1 cellular context compared by ENCODE assay signal in the genomic region with DNA sequence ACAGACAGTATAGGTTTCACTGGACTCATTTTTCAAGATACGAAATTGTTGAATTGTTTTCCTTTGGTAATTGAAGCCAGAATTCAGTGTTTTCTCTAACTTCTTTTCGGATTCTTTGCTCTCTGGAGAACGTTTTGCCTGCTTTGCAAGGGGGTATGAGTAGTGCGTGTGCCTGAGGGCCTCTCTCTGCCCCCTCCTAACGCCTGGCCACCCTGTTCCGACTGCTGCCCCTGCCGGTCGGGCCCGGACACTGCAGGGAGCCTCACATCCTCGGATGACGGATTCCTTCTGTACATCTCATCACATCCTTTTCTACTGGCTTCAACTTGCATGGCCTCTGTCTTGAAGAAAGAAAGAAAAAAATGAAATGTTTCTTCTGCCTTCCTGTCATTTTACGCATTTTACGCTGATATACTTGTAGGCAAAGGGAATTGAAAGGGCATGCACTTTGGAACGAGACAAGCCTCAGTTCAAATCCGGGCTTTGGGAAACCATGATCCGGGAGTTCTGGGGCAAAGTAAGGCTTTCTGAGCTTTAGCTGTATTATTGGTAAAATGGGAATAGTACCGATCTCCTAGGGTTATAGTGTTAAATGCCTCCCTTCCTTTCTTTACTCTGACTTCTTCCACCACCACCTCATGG.
TF ChIP-seq lines count a peak whose summit lies in the region.

No MANE protein-coding gene starts in this region.

TF ChIP-seq in K562, 482 proteins besides CTCF, POLR2A, EP300 and RAD21 (continued from another document):
- TF ChIP-seq SMC3 (conservative IDR thresholded peaks at IDR 0.05; ENCODE audit: insufficient read depth, low read depth, low read length) (0 out of 2 replicates have a peak, but pooled peaks have one; percentile 3), SRF (CRISPR knock-in tag; IDR thresholded peaks at IDR 0.05) (no peak), ZC3H11A (IDR thresholded peaks at IDR 0.05; ENCODE audit: low read depth, low read length) (no peak), SNRNP70 (optimal IDR thresholded peaks at IDR 0.05; ENCODE audit: low read depth, low read length) (no peak), RBM17 (IDR thresholded peaks at IDR 0.05; ENCODE audit: borderline replicate concordance, low read depth, low read length) (no peak), ZNF507 (tag; conservative IDR thresholded peaks at IDR 0.05) (no peak), ZNF444 (CRISPR knock-in tag; IDR thresholded peaks at IDR 0.05) (no peak)
- TF ChIP-seq, protein P1, sequence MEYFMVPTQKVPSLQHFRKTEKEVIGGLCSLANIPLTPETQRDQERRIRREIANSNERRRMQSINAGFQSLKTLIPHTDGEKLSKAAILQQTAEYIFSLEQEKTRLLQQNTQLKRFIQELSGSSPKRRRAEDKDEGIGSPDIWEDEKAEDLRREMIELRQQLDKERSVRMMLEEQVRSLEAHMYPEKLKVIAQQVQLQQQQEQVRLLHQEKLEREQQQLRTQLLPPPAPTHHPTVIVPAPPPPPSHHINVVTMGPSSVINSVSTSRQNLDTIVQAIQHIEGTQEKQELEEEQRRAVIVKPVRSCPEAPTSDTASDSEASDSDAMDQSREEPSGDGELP (CRISPR knock-in tag; IDR thresholded peaks at IDR 0.05; ENCODE audit: borderline replicate concordance), result no peak
- TF ChIP-seq, protein P2, sequence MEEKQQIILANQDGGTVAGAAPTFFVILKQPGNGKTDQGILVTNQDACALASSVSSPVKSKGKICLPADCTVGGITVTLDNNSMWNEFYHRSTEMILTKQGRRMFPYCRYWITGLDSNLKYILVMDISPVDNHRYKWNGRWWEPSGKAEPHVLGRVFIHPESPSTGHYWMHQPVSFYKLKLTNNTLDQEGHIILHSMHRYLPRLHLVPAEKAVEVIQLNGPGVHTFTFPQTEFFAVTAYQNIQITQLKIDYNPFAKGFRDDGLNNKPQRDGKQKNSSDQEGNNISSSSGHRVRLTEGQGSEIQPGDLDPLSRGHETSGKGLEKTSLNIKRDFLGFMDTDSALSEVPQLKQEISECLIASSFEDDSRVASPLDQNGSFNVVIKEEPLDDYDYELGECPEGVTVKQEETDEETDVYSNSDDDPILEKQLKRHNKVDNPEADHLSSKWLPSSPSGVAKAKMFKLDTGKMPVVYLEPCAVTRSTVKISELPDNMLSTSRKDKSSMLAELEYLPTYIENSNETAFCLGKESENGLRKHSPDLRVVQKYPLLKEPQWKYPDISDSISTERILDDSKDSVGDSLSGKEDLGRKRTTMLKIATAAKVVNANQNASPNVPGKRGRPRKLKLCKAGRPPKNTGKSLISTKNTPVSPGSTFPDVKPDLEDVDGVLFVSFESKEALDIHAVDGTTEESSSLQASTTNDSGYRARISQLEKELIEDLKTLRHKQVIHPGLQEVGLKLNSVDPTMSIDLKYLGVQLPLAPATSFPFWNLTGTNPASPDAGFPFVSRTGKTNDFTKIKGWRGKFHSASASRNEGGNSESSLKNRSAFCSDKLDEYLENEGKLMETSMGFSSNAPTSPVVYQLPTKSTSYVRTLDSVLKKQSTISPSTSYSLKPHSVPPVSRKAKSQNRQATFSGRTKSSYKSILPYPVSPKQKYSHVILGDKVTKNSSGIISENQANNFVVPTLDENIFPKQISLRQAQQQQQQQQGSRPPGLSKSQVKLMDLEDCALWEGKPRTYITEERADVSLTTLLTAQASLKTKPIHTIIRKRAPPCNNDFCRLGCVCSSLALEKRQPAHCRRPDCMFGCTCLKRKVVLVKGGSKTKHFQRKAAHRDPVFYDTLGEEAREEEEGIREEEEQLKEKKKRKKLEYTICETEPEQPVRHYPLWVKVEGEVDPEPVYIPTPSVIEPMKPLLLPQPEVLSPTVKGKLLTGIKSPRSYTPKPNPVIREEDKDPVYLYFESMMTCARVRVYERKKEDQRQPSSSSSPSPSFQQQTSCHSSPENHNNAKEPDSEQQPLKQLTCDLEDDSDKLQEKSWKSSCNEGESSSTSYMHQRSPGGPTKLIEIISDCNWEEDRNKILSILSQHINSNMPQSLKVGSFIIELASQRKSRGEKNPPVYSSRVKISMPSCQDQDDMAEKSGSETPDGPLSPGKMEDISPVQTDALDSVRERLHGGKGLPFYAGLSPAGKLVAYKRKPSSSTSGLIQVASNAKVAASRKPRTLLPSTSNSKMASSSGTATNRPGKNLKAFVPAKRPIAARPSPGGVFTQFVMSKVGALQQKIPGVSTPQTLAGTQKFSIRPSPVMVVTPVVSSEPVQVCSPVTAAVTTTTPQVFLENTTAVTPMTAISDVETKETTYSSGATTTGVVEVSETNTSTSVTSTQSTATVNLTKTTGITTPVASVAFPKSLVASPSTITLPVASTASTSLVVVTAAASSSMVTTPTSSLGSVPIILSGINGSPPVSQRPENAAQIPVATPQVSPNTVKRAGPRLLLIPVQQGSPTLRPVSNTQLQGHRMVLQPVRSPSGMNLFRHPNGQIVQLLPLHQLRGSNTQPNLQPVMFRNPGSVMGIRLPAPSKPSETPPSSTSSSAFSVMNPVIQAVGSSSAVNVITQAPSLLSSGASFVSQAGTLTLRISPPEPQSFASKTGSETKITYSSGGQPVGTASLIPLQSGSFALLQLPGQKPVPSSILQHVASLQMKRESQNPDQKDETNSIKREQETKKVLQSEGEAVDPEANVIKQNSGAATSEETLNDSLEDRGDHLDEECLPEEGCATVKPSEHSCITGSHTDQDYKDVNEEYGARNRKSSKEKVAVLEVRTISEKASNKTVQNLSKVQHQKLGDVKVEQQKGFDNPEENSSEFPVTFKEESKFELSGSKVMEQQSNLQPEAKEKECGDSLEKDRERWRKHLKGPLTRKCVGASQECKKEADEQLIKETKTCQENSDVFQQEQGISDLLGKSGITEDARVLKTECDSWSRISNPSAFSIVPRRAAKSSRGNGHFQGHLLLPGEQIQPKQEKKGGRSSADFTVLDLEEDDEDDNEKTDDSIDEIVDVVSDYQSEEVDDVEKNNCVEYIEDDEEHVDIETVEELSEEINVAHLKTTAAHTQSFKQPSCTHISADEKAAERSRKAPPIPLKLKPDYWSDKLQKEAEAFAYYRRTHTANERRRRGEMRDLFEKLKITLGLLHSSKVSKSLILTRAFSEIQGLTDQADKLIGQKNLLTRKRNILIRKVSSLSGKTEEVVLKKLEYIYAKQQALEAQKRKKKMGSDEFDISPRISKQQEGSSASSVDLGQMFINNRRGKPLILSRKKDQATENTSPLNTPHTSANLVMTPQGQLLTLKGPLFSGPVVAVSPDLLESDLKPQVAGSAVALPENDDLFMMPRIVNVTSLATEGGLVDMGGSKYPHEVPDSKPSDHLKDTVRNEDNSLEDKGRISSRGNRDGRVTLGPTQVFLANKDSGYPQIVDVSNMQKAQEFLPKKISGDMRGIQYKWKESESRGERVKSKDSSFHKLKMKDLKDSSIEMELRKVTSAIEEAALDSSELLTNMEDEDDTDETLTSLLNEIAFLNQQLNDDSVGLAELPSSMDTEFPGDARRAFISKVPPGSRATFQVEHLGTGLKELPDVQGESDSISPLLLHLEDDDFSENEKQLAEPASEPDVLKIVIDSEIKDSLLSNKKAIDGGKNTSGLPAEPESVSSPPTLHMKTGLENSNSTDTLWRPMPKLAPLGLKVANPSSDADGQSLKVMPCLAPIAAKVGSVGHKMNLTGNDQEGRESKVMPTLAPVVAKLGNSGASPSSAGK (IDR thresholded peaks at IDR 0.05), result no peak
